In genomic region chr20:49624317-49624716, GRCh38 we compare ENCODE assay signal across 24 cellular contexts. TPM values are rescaled to one million over a fixed set of nuclear protein-coding genes. Genes with fewer than 3 reads are reported as not detected.
"Had no signal": no experiment of that assay in that cellular context is flagged by ENCODE, and none has a peak within 500 bp of the region (broad histone marks: within the 10 kb centered on the region; RNA-seq: fewer than 3 reads in every experiment).

No MANE protein-coding gene starts in this region.

- ATAC-seq: activated T-helper 17 cell treated with anti-CD3 and anti-CD28 coated beads, Interleukin-2, amount 50 U/mL, for 72 hours; effector memory CD8-positive, alpha-beta T cell; left lung; naive thymus-derived CD4-positive, alpha-beta T cell; psoas muscle had no signal

- H3K27me3 Mint-ChIP-seq: effector memory CD8-positive, alpha-beta T cell had no signal

- H3K4me3 ChIP-seq: colonic mucosa, dorsolateral prefrontal cortex, esophagus muscularis mucosa, left lung, lung, ovary, psoas muscle, right atrium auricular region, thyroid gland had no signal

- H3K9me3 Mint-ChIP-seq: activated T-helper 17 cell treated with anti-CD3 and anti-CD28 coated beads, Interleukin-2, amount 50 U/mL, for 72 hours; effector memory CD8-positive, alpha-beta T cell had no signal

- H3K27ac Mint-ChIP-seq: activated naive CD8-positive, alpha-beta T cell treated with anti-CD3 and anti-CD28 coated beads for 36 hours; activated T-helper 17 cell treated with anti-CD3 and anti-CD28 coated beads, Interleukin-2, amount 50 U/mL, for 72 hours; naive thymus-derived CD4-positive, alpha-beta T cell had no signal

- H3K4me1 ChIP-seq: colonic mucosa, esophagus muscularis mucosa had no signal

- H3K27me3 ChIP-seq: colonic mucosa, dorsolateral prefrontal cortex, esophagus muscularis mucosa, left lung, ovary, right atrium auricular region, thyroid gland had no signal

- H3K9me3 ChIP-seq: colonic mucosa, ovary, thyroid gland had no signal

- DNase-seq: activated CD4-positive, alpha-beta T cell treated with anti-CD3 and anti-CD28 coated beads for 1 hour; activated CD4-positive, alpha-beta T cell treated with anti-CD3 and anti-CD28 coated beads, Interleukin-2, amount 50 U/mL, for 1 hour; activated naive CD4-positive, alpha-beta T cell; activated naive CD8-positive, alpha-beta T cell treated with anti-CD3 and anti-CD28 coated beads for 36 hours; activated T-cell treated with anti-CD3 and anti-CD28 coated beads, Interleukin-2, amount 50 U/mL, for 1 hour; amniotic stem cell; colonic mucosa; dorsolateral prefrontal cortex; effector memory CD8-positive, alpha-beta T cell; hippocampal formation; kidney glomerular epithelial cell; left lung; naive thymus-derived CD4-positive, alpha-beta T cell; psoas muscle; stimulated activated CD4-positive, alpha-beta T cell treated with anti-CD3 and anti-CD28 coated beads, Interleukin-4, amount 100 ng/mL, for 24 hours; substantia nigra; thyroid gland; WERI-Rb-1 had no signal

- H3K36me3 ChIP-seq: colonic mucosa, esophagus muscularis mucosa, left lung, ovary, right atrium auricular region, thyroid gland, WERI-Rb-1 had no signal

- H3K27ac ChIP-seq: colonic mucosa, dorsolateral prefrontal cortex, esophagus muscularis mucosa, ovary, psoas muscle, right atrium auricular region, thyroid gland, WERI-Rb-1 had no signal

- H3K4me3 Mint-ChIP-seq: activated naive CD8-positive, alpha-beta T cell treated with anti-CD3 and anti-CD28 coated beads for 36 hours; activated T-helper 17 cell treated with anti-CD3 and anti-CD28 coated beads, Interleukin-2, amount 50 U/mL, for 72 hours; effector memory CD8-positive, alpha-beta T cell; naive thymus-derived CD4-positive, alpha-beta T cell; stimulated activated naive CD8-positive, alpha-beta T cell treated with anti-CD3 and anti-CD28 coated beads, Interleukin-15, Interleukin-2, amounts not matched to agents 100 ng/mL and 50 ng/mL, for 24 hours had no signal

RNA-seq across cellular contexts. Expression of gene PTGIS, which starts 56.4 kb away (rescaled TPM):
- polyA plus RNA-seq: naive thymus-derived CD4-positive, alpha-beta T cell had no signal
